In the genomic region with DNA sequence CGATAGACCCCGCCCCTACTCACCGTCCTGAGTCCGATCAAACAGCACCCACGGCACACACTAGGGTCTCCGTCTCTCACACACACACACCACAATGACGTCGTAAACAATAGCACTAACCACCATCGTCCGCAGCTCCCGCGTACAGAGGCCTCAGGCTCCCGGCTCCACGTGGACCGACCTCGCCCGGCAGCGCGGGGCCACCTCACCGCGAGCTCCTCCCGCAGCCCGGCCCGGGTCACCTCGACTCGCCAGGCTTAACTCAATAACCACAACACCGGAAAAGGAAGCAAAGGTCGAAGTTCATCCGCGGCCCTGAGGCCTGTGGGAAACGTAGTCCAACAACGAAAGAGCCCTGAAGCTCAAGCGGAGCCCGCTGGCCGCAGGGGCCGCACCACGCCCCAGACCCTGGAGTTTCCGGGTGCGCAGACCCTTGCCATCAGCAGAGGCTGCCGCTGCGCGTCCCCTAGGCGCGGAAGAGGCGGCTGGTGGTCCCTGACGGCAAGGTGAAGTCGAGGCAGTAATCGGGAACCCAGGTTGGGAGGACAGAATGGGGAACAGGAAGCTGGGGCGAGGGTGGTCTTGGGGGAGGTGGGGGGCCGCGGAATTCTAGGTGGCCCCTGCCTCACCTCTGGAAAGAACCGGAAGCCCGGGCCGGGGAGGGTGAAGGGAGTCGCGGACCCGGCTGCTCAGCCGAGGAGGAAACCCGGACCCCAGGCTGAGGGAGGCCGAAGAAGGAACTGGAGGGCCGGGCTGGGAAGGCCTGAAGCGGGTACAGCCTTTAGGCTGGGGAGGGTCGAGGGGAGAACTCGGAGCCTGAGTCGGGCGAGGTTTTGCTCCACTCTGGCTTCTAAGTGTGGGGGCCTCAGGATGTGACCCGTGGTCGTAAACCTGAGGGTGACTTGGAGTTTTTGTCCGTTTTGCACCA, we compare ENCODE assay signal across 8 cellular contexts. TPM values are rescaled to one million over a fixed set of nuclear protein-coding genes. Genes with fewer than 3 reads are reported as not detected.
DNase-seq lines count a peak whose midpoint lies in the region; ATAC-seq and TF ChIP-seq lines count a peak whose summit lies in the region.

Gene ZNF529 (minus strand): TSS at position 273 of the 928 bp plus-strand sequence. CDS start 946 bp downstream, outside the sequence.

- TF ChIP-seq CTCF in right lobe of liver (IDR thresholded peaks at IDR 0.05): no peak

- H3K9me3 ChIP-seq in duodenal mucosa (ENCODE audit: control insufficient read depth in 1 of 2, low read length in 2 of 2) (peaks cover 11 to 22% of the 10 kb centered on the region in 2 donors), right lobe of liver (peaks cover 0 to 12% (median 0%) of the 10 kb centered on the region in 4 donors)

- DNase-seq in CD1c-positive myeloid dendritic cell (ENCODE audit: extremely low spot score): peak; percentile 93
- peak; percentile 82 for DNase-seq in NCI-H774 (lab: John Stamatoyannopoulos, UW)
- peak; percentile 81 to 88 for DNase-seq in activated CD4-positive, alpha-beta T cell treated with anti-CD3 and anti-CD28 coated beads, Interleukin-2, amount 50 U/mL, for 48 hours
- DNase-seq in right lobe of liver: peak; percentile 87 to 92 (median 92)
- DNase-seq in stimulated activated CD4-positive, alpha-beta T cell treated with anti-CD3 and anti-CD28 coated beads, Interleukin-4, amount 100 ng/mL, for 4 hours: peak; percentile 72 to 80

- peak within 1 kb of the TSS; percentile 73 for H3K27ac ChIP-seq in duodenal mucosa (ENCODE audit: low read depth, low read length)
- peak within 1 kb of the TSS; percentile 41 to 76 (median 63) for H3K27ac ChIP-seq in right lobe of liver

- under 1% methylated on average over 57 of the region's 69 CpGs for WGBS in right lobe of liver (ENCODE audit: insufficient coverage, low coverage, low lambda C conversion rate, missing lambda C conversion rate)

- intact Hi-C loops in right lobe of liver (cut with DNase I): no loop called here

- H3K27me3 ChIP-seq in duodenal mucosa (ENCODE audit: control insufficient read depth in 1 of 2, insufficient read depth in 2 of 2, low read length in 2 of 2): no peaks in the 10 kb centered on the region
- no peaks in the 10 kb centered on the region for H3K27me3 ChIP-seq in right lobe of liver

- H3K4me1 ChIP-seq in duodenal mucosa (ENCODE audit: control insufficient read depth in 1 of 2, insufficient read depth in 2 of 2, low read length in 2 of 2) (peaks cover 14 to 16% of the 10 kb centered on the region in 2 donors), right lobe of liver (peaks cover 0 to 14% (median 3%) of the 10 kb centered on the region in 4 donors)

- H3K36me3 ChIP-seq in duodenal mucosa (ENCODE audit: control insufficient read depth in 1 of 2, insufficient read depth in 2 of 2, low read length in 2 of 2) (peaks cover 22 to 31% of the 10 kb centered on the region in 2 donors), right lobe of liver (peaks cover 0 to 13% (median 3%) of the 10 kb centered on the region in 4 donors)

- TF ChIP-seq POLR2A in right lobe of liver (IDR thresholded peaks at IDR 0.05): peak; percentile 83

- H3K4me3 ChIP-seq in duodenal mucosa (ENCODE audit: low read depth in 1 of 2, low read length in 2 of 2) (peak within 1 kb of the TSS; percentile 90 to 100), right lobe of liver (peak within 1 kb of the TSS; percentile 70 to 94 (median 81))

- peak; percentile 92 for ATAC-seq in GM19395 (IDR thresholded peaks at IDR 0.05; ENCODE audit: unreplicated experiment)
- ATAC-seq in HG03565 (IDR thresholded peaks at IDR 0.05; ENCODE audit: unreplicated experiment): peak; percentile 76
- ATAC-seq in right lobe of liver: peak; percentile 99

- peak within 1 kb of the TSS; percentile 77 to 89 for H3K9ac ChIP-seq in duodenal mucosa (ENCODE audit: low read depth in 1 of 2, low read length in 2 of 2)

RNA-seq across cellular contexts. Expression of gene ZNF529, which starts in this region (rescaled TPM):
- 1 to 10 TPM; 2.0 to 6.0 (median 4.1) TPM for total RNA-seq in right lobe of liver

Comparison
In these comparisons a context has a peak if more than half of its experiments do, and no peak if none do; other contexts are left out.
1. Peak in every context shown above with its lines: DNase-seq, ATAC-seq, H3K4me3 ChIP-seq and H3K27ac ChIP-seq.